In genomic region chr2:21438949-21439348, GRCh38 we compare ENCODE assay signal across 1 cellular context.
TF ChIP-seq lines count a peak whose summit lies in the region.

No MANE protein-coding gene starts in this region.

TF ChIP-seq in GM23338, 12 proteins besides CTCF, POLR2A, EP300 and RAD21 (continued from another document):
- TF ChIP-seq REST (IDR thresholded peaks at IDR 0.05; ENCODE audit: unreplicated experiment) = no peak
- no peak for TF ChIP-seq JUNB (IDR thresholded peaks at IDR 0.05; ENCODE audit: unreplicated experiment)
TF ChIP-seq in GM23338: peak in this region for 0.
